ENCODE assay signal across 1 cellular context in the genomic region with DNA sequence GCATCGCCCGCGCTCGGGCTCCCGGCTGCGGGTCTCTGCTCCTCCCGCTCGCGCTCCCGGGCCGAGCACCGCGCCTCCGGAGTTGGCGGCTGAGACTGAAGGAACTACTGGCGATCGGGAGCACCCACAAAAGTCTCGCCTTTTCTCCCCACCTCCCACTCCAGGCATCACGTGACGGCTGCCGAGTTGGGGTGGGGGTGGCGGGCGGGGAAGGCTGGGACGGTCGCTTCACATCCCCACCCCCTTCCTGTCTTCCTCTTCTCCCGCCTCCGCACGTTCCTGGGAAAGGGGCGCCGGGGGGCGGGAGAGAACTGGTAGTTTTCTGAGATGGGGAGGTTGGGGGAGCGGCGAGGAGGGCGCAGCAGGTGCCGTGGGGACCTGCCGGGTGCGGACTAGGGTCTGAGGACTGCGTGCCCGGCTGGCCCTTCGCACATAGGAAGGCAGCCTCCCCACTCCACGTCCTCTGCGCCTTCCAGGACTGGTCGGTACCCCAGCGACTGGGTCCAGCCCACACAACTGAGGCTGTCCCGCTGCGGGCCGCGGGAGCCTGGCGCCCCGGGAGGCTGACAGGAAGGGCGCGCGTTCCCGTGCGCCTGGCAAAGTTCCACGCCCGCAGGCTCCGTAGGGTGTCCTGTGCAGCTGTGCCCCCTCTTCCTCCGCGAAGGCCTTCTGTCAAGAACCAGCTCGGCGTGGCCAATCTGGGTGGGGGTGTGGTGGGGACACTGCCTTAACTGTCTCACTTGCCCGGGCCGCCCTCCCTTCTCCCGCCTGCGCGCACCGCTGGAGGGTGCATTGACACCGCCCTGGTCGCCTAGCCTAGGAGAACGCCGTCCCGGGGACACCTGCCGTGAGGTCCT.
TF ChIP-seq lines count a peak whose summit lies in the region.

A gene with protein sequence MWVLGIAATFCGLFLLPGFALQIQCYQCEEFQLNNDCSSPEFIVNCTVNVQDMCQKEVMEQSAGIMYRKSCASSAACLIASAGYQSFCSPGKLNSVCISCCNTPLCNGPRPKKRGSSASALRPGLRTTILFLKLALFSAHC (minus strand): TSS at position 102 of the 857 bp plus-strand sequence. CDS start 273 bp downstream, outside the sequence.

TF ChIP-seq in GM12878, 131 proteins besides CTCF, POLR2A, EP300 and RAD21:
- TF ChIP-seq SP1 (IDR thresholded peaks at IDR 0.05; ENCODE audit: low read depth, low read length) (no peak), ZNF384 (IDR thresholded peaks at IDR 0.05; ENCODE audit: borderline replicate concordance, low read depth, low read length) (no peak), EED (IDR thresholded peaks at IDR 0.05; ENCODE audit: low read depth) (no peak), HDAC6 (IDR thresholded peaks at IDR 0.05; ENCODE audit: unreplicated experiment) (no peak), FOXM1 (IDR thresholded peaks at IDR 0.05; ENCODE audit: low read depth, low read length) (no peak), YY1 (IDR thresholded peaks at IDR 0.05; ENCODE audit: low read depth, low read length) (no peak), BHLHE40 (IDR thresholded peaks at IDR 0.05; ENCODE audit: borderline replicate concordance in 1 of 2, low read depth in 2 of 2, low read length in 1 of 2) (peak in 1 of 2 experiments; percentile 20; a peak in 1 of 4 replicates)
- TF ChIP-seq, protein P1, sequence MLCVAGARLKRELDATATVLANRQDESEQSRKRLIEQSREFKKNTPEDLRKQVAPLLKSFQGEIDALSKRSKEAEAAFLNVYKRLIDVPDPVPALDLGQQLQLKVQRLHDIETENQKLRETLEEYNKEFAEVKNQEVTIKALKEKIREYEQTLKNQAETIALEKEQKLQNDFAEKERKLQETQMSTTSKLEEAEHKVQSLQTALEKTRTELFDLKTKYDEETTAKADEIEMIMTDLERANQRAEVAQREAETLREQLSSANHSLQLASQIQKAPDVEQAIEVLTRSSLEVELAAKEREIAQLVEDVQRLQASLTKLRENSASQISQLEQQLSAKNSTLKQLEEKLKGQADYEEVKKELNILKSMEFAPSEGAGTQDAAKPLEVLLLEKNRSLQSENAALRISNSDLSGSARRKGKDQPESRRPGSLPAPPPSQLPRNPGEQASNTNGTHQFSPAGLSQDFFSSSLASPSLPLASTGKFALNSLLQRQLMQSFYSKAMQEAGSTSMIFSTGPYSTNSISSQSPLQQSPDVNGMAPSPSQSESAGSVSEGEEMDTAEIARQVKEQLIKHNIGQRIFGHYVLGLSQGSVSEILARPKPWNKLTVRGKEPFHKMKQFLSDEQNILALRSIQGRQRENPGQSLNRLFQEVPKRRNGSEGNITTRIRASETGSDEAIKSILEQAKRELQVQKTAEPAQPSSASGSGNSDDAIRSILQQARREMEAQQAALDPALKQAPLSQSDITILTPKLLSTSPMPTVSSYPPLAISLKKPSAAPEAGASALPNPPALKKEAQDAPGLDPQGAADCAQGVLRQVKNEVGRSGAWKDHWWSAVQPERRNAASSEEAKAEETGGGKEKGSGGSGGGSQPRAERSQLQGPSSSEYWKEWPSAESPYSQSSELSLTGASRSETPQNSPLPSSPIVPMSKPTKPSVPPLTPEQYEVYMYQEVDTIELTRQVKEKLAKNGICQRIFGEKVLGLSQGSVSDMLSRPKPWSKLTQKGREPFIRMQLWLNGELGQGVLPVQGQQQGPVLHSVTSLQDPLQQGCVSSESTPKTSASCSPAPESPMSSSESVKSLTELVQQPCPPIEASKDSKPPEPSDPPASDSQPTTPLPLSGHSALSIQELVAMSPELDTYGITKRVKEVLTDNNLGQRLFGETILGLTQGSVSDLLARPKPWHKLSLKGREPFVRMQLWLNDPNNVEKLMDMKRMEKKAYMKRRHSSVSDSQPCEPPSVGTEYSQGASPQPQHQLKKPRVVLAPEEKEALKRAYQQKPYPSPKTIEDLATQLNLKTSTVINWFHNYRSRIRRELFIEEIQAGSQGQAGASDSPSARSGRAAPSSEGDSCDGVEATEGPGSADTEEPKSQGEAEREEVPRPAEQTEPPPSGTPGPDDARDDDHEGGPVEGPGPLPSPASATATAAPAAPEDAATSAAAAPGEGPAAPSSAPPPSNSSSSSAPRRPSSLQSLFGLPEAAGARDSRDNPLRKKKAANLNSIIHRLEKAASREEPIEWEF (IDR thresholded peaks at IDR 0.05; ENCODE audit: insufficient replicate concordance, low read depth, low read length) = no peak
